28 cellular contexts compared by ENCODE assay signal in genomic region chr2:120628248-120628647, GRCh38.
"Had no signal": no experiment of that assay in that cellular context is flagged by ENCODE, and none has a peak within 500 bp of the region (broad histone marks: within the 10 kb centered on the region; RNA-seq: fewer than 3 reads in every experiment).

No MANE protein-coding gene starts in this region.

- FAIRE-seq: bronchial epithelial cell, RCC 7860 had no signal

- H3K4me3 Mint-ChIP-seq: activated B cell treated with CpG ODN at 0.5 μM for 24 hours; activated CD4-positive, alpha-beta T cell treated with anti-CD3 and anti-CD28 coated beads, Interleukin-2, amount 10 ng/mL, durations not matched to agents 24 days and 14 days; activated CD8-positive, alpha-beta memory T cell treated with anti-CD3 and anti-CD28 coated beads, Interleukin-2, amount 10 ng/mL, durations not matched to agents 7 days and 5 days; activated naive CD8-positive, alpha-beta T cell treated with anti-CD3 and anti-CD28 coated beads, Interleukin-2, amount 50 U/mL, for 24 hours; central memory CD8-positive, alpha-beta T cell had no signal

- H3K27me3 ChIP-seq: ascending aorta, body of pancreas, SJSA1 had no signal

- H3K27me3 Mint-ChIP-seq: activated B cell treated with CpG ODN at 0.5 μM for 24 hours; activated CD4-positive, alpha-beta T cell treated with anti-CD3 and anti-CD28 coated beads, Interleukin-2, amount 10 ng/mL, durations not matched to agents 24 days and 14 days; activated CD8-positive, alpha-beta memory T cell treated with anti-CD3 and anti-CD28 coated beads, Interleukin-2, amount 10 ng/mL, durations not matched to agents 7 days and 5 days had no signal

- H3K4me1 Mint-ChIP-seq: activated B cell treated with CpG ODN at 0.5 μM for 24 hours; activated CD4-positive, alpha-beta T cell treated with anti-CD3 and anti-CD28 coated beads, Interleukin-2, amount 10 ng/mL, durations not matched to agents 24 days and 14 days; activated CD8-positive, alpha-beta memory T cell treated with anti-CD3 and anti-CD28 coated beads, Interleukin-2, amount 10 ng/mL, durations not matched to agents 7 days and 5 days; activated naive CD8-positive, alpha-beta T cell treated with anti-CD3 and anti-CD28 coated beads, Interleukin-2, amount 50 U/mL, for 24 hours; central memory CD8-positive, alpha-beta T cell had no signal

- H3K36me3 Mint-ChIP-seq: activated CD8-positive, alpha-beta memory T cell treated with anti-CD3 and anti-CD28 coated beads, Interleukin-2, amount 10 ng/mL, durations not matched to agents 7 days and 5 days; activated naive CD4-positive, alpha-beta T cell treated with anti-CD3 and anti-CD28 coated beads, Interleukin-2, amount 50 U/mL, for 72 hours had no signal

- H3K4me1 ChIP-seq: SJSA1 had no signal

- H3K27ac ChIP-seq: ascending aorta, body of pancreas, SJSA1 had no signal

- H3K4me3 ChIP-seq: ascending aorta, body of pancreas, SJSA1 had no signal

- ATAC-seq: activated CD8-positive, alpha-beta memory T cell treated with anti-CD3 and anti-CD28 coated beads, Interleukin-2, amount 10 ng/mL, durations not matched to agents 7 days and 5 days; activated naive CD4-positive, alpha-beta T cell treated with anti-CD3 and anti-CD28 coated beads, Interleukin-2, amount 50 U/mL, for 72 hours; activated naive CD8-positive, alpha-beta T cell treated with anti-CD3 and anti-CD28 coated beads, Interleukin-2, amount 50 U/mL, for 24 hours; body of pancreas; PC-3; SK-N-SH treated with all-trans-retinoic acid at 6 μM for 48 hours had no signal

- H3K9me3 ChIP-seq: ascending aorta, body of pancreas had no signal

- H3K27ac Mint-ChIP-seq: activated B cell treated with CpG ODN at 0.5 μM for 24 hours; activated CD4-positive, alpha-beta T cell treated with anti-CD3 and anti-CD28 coated beads, Interleukin-2, amount 10 ng/mL, durations not matched to agents 24 days and 14 days; activated CD8-positive, alpha-beta memory T cell treated with anti-CD3 and anti-CD28 coated beads, Interleukin-2, amount 10 ng/mL, durations not matched to agents 7 days and 5 days; activated naive CD4-positive, alpha-beta T cell treated with anti-CD3 and anti-CD28 coated beads, Interleukin-2, amount 50 U/mL, for 72 hours; activated naive CD8-positive, alpha-beta T cell treated with anti-CD3 and anti-CD28 coated beads, Interleukin-2, amount 50 U/mL, for 24 hours had no signal

- H3K36me3 ChIP-seq: ascending aorta, SJSA1 had no signal

- H3K9me3 Mint-ChIP-seq: activated B cell treated with CpG ODN at 0.5 μM for 24 hours; activated CD4-positive, alpha-beta T cell treated with anti-CD3 and anti-CD28 coated beads, Interleukin-2, amount 10 ng/mL, durations not matched to agents 24 days and 14 days; activated naive CD4-positive, alpha-beta T cell treated with anti-CD3 and anti-CD28 coated beads, Interleukin-2, amount 50 U/mL, for 72 hours; activated naive CD8-positive, alpha-beta T cell treated with anti-CD3 and anti-CD28 coated beads, Interleukin-2, amount 50 U/mL, for 24 hours; central memory CD8-positive, alpha-beta T cell had no signal

- DNase-seq: activated B cell treated with CpG ODN at 0.5 μM for 24 hours; activated CD4-positive, alpha-beta T cell treated with anti-CD3 and anti-CD28 coated beads for 1 hour; activated CD4-positive, alpha-beta T cell treated with anti-CD3 and anti-CD28 coated beads, Interleukin-2, amount 10 ng/mL, durations not matched to agents 24 days and 14 days; activated CD4-positive, alpha-beta T cell treated with anti-CD3 and anti-CD28 coated beads, Interleukin-2, amount 50 U/mL, for 48 hours; activated CD8-positive, alpha-beta memory T cell treated with anti-CD3 and anti-CD28 coated beads, Interleukin-2, amount 10 ng/mL, durations not matched to agents 7 days and 5 days; activated naive CD4-positive, alpha-beta T cell treated with Interleukin-2 at 50 U/mL for 16 hours; activated naive CD8-positive, alpha-beta T cell treated with anti-CD3 and anti-CD28 coated beads, Interleukin-2, amount 50 U/mL, for 24 hours; amniotic stem cell; body of pancreas; Kasumi-1; KBM-7; NCI-H1105 treated with DMSO at 0.1 percent for 48 hours; NCI-H1436 treated with DMSO at 0.1 percent for 48 hours; NCI-H187; NCI-H2081 treated with DMSO at 0.1 percent for 48 hours; NCI-H446; NCI-H524; PC-3; SHP77; SW 1271; T-helper 9 cell had no signal
